1 cellular context compared by ENCODE assay signal in genomic region chr1:183881387-183882084, GRCh38.
TF ChIP-seq lines count a peak whose summit lies in the region.

No MANE protein-coding gene starts in this region.

TF ChIP-seq in HEK293, 187 proteins besides CTCF, POLR2A, EP300 and RAD21 (continued from another document and continues in another):
- TF ChIP-seq, protein P1, sequence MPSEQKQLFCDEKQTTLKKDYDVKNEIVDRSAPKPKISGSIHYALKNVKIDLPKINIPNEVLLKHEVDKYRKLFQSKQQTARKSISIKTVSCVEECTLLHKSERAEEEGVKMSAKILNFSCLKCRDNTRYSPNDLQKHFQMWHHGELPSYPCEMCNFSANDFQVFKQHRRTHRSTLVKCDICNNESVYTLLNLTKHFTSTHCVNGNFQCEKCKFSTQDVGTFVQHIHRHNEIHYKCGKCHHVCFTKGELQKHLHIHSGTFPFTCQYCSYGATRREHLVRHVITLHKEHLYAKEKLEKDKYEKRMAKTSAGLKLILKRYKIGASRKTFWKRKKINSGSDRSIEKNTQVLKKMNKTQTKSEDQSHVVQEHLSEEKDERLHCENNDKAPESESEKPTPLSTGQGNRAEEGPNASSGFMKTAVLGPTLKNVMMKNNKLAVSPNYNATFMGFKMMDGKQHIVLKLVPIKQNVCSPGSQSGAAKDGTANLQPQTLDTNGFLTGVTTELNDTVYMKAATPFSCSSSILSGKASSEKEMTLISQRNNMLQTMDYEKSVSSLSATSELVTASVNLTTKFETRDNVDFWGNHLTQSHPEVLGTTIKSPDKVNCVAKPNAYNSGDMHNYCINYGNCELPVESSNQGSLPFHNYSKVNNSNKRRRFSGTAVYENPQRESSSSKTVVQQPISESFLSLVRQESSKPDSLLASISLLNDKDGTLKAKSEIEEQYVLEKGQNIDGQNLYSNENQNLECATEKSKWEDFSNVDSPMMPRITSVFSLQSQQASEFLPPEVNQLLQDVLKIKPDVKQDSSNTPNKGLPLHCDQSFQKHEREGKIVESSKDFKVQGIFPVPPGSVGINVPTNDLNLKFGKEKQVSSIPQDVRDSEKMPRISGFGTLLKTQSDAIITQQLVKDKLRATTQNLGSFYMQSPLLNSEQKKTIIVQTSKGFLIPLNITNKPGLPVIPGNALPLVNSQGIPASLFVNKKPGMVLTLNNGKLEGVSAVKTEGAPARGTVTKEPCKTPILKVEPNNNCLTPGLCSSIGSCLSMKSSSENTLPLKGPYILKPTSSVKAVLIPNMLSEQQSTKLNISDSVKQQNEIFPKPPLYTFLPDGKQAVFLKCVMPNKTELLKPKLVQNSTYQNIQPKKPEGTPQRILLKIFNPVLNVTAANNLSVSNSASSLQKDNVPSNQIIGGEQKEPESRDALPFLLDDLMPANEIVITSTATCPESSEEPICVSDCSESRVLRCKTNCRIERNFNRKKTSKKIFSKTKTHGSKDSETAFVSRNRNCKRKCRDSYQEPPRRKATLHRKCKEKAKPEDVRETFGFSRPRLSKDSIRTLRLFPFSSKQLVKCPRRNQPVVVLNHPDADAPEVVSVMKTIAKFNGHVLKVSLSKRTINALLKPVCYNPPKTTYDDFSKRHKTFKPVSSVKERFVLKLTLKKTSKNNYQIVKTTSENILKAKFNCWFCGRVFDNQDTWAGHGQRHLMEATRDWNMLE (tag by site-specific recombination; conservative IDR thresholded peaks at IDR 0.05; ENCODE audit: low read depth), result 0 out of 2 replicates have a peak, but pooled peaks have one; percentile 31
- TF ChIP-seq SP7 (tag by site-specific recombination; IDR thresholded peaks at IDR 0.05) (peak; percentile 47; the same call in 1 of the 2 replicates), ZNF843 (tag by site-specific recombination; IDR thresholded peaks at IDR 0.05) (peak; percentile 16; the same call in 1 of the 2 replicates), GFI1B (tag by site-specific recombination; IDR thresholded peaks at IDR 0.05) (no peak), ZNF701 (tag by site-specific recombination; IDR thresholded peaks at IDR 0.05) (no peak), ZNF629 (tag by site-specific recombination; IDR thresholded peaks at IDR 0.05) (peak; percentile 74), ZNF23 (tag by site-specific recombination; IDR thresholded peaks at IDR 0.05; ENCODE audit: borderline replicate concordance) (no peak), ZNF473 (tag by site-specific recombination; IDR thresholded peaks at IDR 0.05) (no peak), ZBTB21 (tag by site-specific recombination; IDR thresholded peaks at IDR 0.05) (peak; percentile 58), ZNF19 (tag by site-specific recombination; IDR thresholded peaks at IDR 0.05; ENCODE audit: low read depth) (no peak), ZBTB1 (tag by site-specific recombination; IDR thresholded peaks at IDR 0.05) (no peak), KLF10 (tag by site-specific recombination; IDR thresholded peaks at IDR 0.05) (peak; percentile 66), IKZF3 (tag by site-specific recombination; IDR thresholded peaks at IDR 0.05) (peak; percentile 71), ZNF830 (tag by site-specific recombination; IDR thresholded peaks at IDR 0.05; ENCODE audit: low read depth) (no peak), PRDM1 (tag by site-specific recombination; IDR thresholded peaks at IDR 0.05) (peak; percentile 36; the same call in 1 of the 2 replicates), ZNF677 (tag by site-specific recombination; IDR thresholded peaks at IDR 0.05) (no peak), ZBTB11 (tag by site-specific recombination; conservative IDR thresholded peaks at IDR 0.05; ENCODE audit: low read depth) (no peak), REPIN1 (tag by site-specific recombination; IDR thresholded peaks at IDR 0.05; ENCODE audit: low read depth) (no peak), ZNF558 (tag by site-specific recombination; IDR thresholded peaks at IDR 0.05) (peak; percentile 23; the same call in 1 of the 2 replicates), ZNF184 (tag by site-specific recombination; IDR thresholded peaks at IDR 0.05) (no peak), ZSCAN23 (tag by site-specific recombination; IDR thresholded peaks at IDR 0.05) (no peak), ZNF174 (tag by site-specific recombination; IDR thresholded peaks at IDR 0.05) (no peak), ZNF211 (tag by site-specific recombination; IDR thresholded peaks at IDR 0.05; ENCODE audit: low read depth) (no peak), PRDM2 (tag by site-specific recombination; IDR thresholded peaks at IDR 0.05; ENCODE audit: borderline replicate concordance) (no peak), ZFHX2 (tag by site-specific recombination; conservative IDR thresholded peaks at IDR 0.05) (no peak), ZBTB7A (tag by site-specific recombination; IDR thresholded peaks at IDR 0.05; ENCODE audit: low read depth) (no peak), ZNF660 (tag by site-specific recombination; IDR thresholded peaks at IDR 0.05) (peak; percentile 78), SP2 (tag by site-specific recombination; IDR thresholded peaks at IDR 0.05) (no peak), ZNF600 (tag by site-specific recombination; IDR thresholded peaks at IDR 0.05) (peak; percentile 99), ATF2 (tag by site-specific recombination; IDR thresholded peaks at IDR 0.05; ENCODE audit: low read depth) (peak; percentile 36; the same call in 1 of the 2 replicates), ZNF561 (tag by site-specific recombination; IDR thresholded peaks at IDR 0.05; ENCODE audit: borderline replicate concordance) (peak; percentile 50; the same call in 1 of the 2 replicates), ZEB2 (tag by site-specific recombination; IDR thresholded peaks at IDR 0.05) (peak; percentile 86), ZNF24 (tag by site-specific recombination; IDR thresholded peaks at IDR 0.05) (peak; percentile 78), ZNF221 (tag by site-specific recombination; IDR thresholded peaks at IDR 0.05; ENCODE audit: borderline replicate concordance) (no peak), GLIS1 (tag by site-specific recombination; IDR thresholded peaks at IDR 0.05) (0 out of 2 replicates have a peak, but pooled peaks have one; percentile 36), ZIC2 (tag by site-specific recombination; IDR thresholded peaks at IDR 0.05) (peak; percentile 47), ZNF398 (tag by site-specific recombination; IDR thresholded peaks at IDR 0.05) (peak; percentile 28), HOXC10 (CRISPR knock-in tag; IDR thresholded peaks at IDR 0.05) (no peak)
- TF ChIP-seq, protein P2, sequence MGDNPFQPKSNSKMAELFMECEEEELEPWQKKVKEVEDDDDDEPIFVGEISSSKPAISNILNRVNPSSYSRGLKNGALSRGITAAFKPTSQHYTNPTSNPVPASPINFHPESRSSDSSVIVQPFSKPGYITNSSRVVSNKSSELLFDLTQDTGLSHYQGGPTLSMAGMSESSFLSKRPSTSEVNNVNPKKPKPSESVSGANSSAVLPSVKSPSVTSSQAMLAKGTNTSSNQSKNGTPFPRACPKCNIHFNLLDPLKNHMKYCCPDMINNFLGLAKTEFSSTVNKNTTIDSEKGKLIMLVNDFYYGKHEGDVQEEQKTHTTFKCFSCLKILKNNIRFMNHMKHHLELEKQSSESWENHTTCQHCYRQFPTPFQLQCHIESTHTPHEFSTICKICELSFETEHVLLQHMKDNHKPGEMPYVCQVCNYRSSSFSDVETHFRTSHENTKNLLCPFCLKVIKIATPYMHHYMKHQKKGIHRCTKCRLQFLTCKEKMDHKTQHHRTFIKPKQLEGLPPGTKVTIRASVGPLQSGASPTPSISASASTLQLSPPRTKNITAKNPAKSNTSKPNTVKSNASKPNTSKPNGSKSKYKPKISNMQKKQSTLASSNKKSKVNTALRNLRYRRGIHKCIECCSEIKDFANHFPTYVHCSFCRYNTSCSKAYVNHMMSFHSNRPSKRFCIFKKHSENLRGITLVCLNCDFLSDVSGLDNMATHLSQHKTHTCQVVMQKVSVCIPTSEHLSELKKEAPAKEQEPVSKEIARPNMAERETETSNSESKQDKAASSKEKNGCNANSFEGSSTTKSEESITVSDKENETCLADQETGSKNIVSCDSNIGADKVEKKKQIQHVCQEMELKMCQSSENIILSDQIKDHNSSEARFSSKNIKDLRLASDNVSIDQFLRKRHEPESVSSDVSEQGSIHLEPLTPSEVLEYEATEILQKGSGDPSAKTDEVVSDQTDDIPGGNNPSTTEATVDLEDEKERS (tag by site-specific recombination; IDR thresholded peaks at IDR 0.05), result 0 out of 2 replicates have a peak, but pooled peaks have one; percentile 52
